In genomic region chr13:80338781-80339577, GRCh38 we compare ENCODE assay signal across 8 cellular contexts. TPM values are rescaled to one million over a fixed set of nuclear protein-coding genes. Genes with fewer than 3 reads are reported as not detected.
DNase-seq lines count a peak whose midpoint lies in the region; ATAC-seq and TF ChIP-seq lines count a peak whose summit lies in the region.

No MANE protein-coding gene starts in this region.

- peak in 2 of 6 experiments; percentile 23 to 39 for TF ChIP-seq CTCF in upper lobe of left lung (IDR thresholded peaks at IDR 0.05)

- TF ChIP-seq EP300 in upper lobe of left lung (IDR thresholded peaks at IDR 0.05), result no peak

- peak; percentile 17 for ATAC-seq in HG03378 (IDR thresholded peaks at IDR 0.05; ENCODE audit: unreplicated experiment)
- peak; percentile 64 to 75 for ATAC-seq in upper lobe of left lung (ENCODE audit: low FRiP score in 2 of 2)

- peak; percentile 9 to 50 for DNase-seq in NCI-H2081 (lab: John Stamatoyannopoulos, UW)
- DNase-seq in NCI-H2081 treated with DMSO at 0.1 percent for 48 hours (lab: John Stamatoyannopoulos, UW), result no peak
- peak; percentile 75 for DNase-seq in SW480 (ENCODE audit: low spot score)
- peak; percentile 90 to 93 for DNase-seq in upper lobe of left lung
- no peak for DNase-seq in NCI-H510A (lab: John Stamatoyannopoulos, UW)

- no peaks in the 10 kb centered on the region for H3K9me3 ChIP-seq in esophagus (ENCODE audit: control insufficient read depth in 2 of 2, insufficient read depth in 1 of 2, low read depth in 1 of 2, low read length in 1 of 2)
- no peaks in the 10 kb centered on the region for H3K9me3 ChIP-seq in mononuclear cell (ENCODE audit: low read depth, low read length)
- H3K9me3 ChIP-seq in upper lobe of left lung, result no peaks in the 10 kb centered on the region

- WGBS in esophagus, 2 donors, result 1% methylated on average over 39 to 40 of the region's 40 CpGs
- WGBS in upper lobe of left lung, 2 donors, result 0 to 2% methylated on average over 23 to 34 of the region's 40 CpGs

- H3K27me3 ChIP-seq in esophagus (ENCODE audit: control insufficient read depth in 1 of 2, insufficient read depth in 2 of 2, low read length in 2 of 2), result no peaks in the 10 kb centered on the region
- peaks cover 9% of the 10 kb centered on the region for H3K27me3 ChIP-seq in mononuclear cell (ENCODE audit: insufficient read depth, low read length)
- no peaks in the 10 kb centered on the region for H3K27me3 ChIP-seq in upper lobe of left lung

- H3K4me1 ChIP-seq in esophagus (ENCODE audit: control insufficient read depth in 2 of 2, insufficient read depth in 2 of 2, low read length in 1 of 2), result peaks cover 2 to 8% of the 10 kb centered on the region in 2 donors
- peaks cover 43% of the 10 kb centered on the region for H3K4me1 ChIP-seq in mononuclear cell (ENCODE audit: insufficient read depth, low read length)
- peaks cover 26 to 49% (median 35%) of the 10 kb centered on the region in 4 donors for H3K4me1 ChIP-seq in upper lobe of left lung

- peak in 2 of 4 donors; percentile 34 to 63 for TF ChIP-seq POLR2A in upper lobe of left lung (IDR thresholded peaks at IDR 0.05)

- H3K36me3 ChIP-seq in esophagus (ENCODE audit: control insufficient read depth in 2 of 2, insufficient read depth in 2 of 2, low read length in 1 of 2) (peaks cover 0 to 3% of the 10 kb centered on the region in 2 donors), upper lobe of left lung (peaks cover 0 to 26% (median 8%) of the 10 kb centered on the region in 4 donors)

- peak overlapping the region; percentile 66 to 76 for H3K4me3 ChIP-seq in esophagus (ENCODE audit: low read depth in 1 of 2, low read length in 2 of 2)
- peak overlapping the region; percentile 37 for H3K4me3 ChIP-seq in mononuclear cell (ENCODE audit: low read length)
- peak overlapping the region; percentile 72 to 90 (median 84) for H3K4me3 ChIP-seq in upper lobe of left lung

- H3K27ac ChIP-seq in esophagus (ENCODE audit: low read depth in 2 of 2, low read length in 1 of 2) (peak overlapping the region; percentile 74 to 97), upper lobe of left lung (peak overlapping the region; percentile 94 to 96 (median 96))

RNA-seq across cellular contexts. Expression of gene SPRY2, which starts 1.9 kb away (rescaled TPM):
- polyA plus RNA-seq in esophagus, result 1 to 10 TPM; 5.3 to 8.3 TPM
- total RNA-seq in mononuclear cell (3.1 TPM), upper lobe of left lung (10 to 100 TPM; 19.3 to 76.3 (median 50.9) TPM)

Comparison
In these comparisons a context has a peak if more than half of its experiments do, and no peak if none do; other contexts are left out.
1. DNase-seq: peak in NCI-H2081 (2 of 2), SW480 (single experiment) and upper lobe of left lung (2 of 2); none in NCI-H2081 treated with DMSO at 0.1 percent for 48 hours (single experiment) and NCI-H510A (single experiment).
2. Peak in every context shown above with its lines, with median percentiles within 50 percentile points of each other: H3K4me3 ChIP-seq.